Comparison of ENCODE assay signal across 15 cellular contexts in the genomic region with DNA sequence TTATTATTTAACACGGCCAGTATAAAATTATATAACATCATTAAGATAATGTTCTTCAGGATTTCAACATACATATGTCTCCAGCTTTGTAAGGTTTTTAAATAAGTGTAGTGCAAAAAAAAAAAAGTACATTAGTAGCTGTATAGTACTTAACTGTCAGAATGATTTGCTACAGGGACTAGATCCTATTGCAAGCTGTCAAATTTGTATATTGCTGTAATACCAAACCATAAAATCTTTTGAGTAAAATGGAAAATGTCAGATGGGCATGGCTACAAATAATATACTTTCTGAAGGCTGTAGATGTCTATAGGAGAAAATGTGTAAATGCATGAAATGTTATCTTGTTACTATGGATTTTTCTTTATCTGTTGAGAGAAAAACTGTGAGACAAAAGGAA.
"Had no signal": no experiment of that assay in that cellular context is flagged by ENCODE, and none has a peak within 500 bp of the region (broad histone marks: within the 10 kb centered on the region; RNA-seq: fewer than 3 reads in every experiment).

No MANE protein-coding gene starts in this region.

- H3K9me3 ChIP-seq: SK-N-SH had no signal

- H3K27ac ChIP-seq: RWPE1 had no signal

- FAIRE-seq: HTR-8/SVneo had no signal

- H3K9ac ChIP-seq: SK-N-SH had no signal

- H3K9me2 ChIP-seq: SK-N-SH had no signal

- DNase-seq: KBM-7, MV-4-11, NCI-H1048, NCI-H1436 treated with DMSO at 0.1 percent for 48 hours, NCI-H1694, NCI-H187 treated with DMSO at 0.1 percent for 48 hours, NCI-H2029 treated with DMSO at 0.1 percent for 48 hours, NCI-H2171 treated with DMSO at 0.1 percent for 48 hours, NCI-H345, NCI-H524, NCI-H526 treated with DMSO at 0.1 percent for 48 hours, PC-3, SK-N-SH had no signal
